In genomic region chr11:88345949-88346348, GRCh38 we compare ENCODE assay signal across 22 cellular contexts. TPM values are rescaled to one million over a fixed set of nuclear protein-coding genes. Genes with fewer than 3 reads are reported as not detected.
DNase-seq lines count a peak whose midpoint lies in the region; ATAC-seq and TF ChIP-seq lines count a peak whose summit lies in the region.
"Had no signal": no experiment of that assay in that cellular context is flagged by ENCODE, and none has a peak within 500 bp of the region (broad histone marks: within the 10 kb centered on the region; RNA-seq: fewer than 3 reads in every experiment).

No MANE protein-coding gene starts in this region.

- H3K27me3 ChIP-seq in breast epithelium (no peaks in the 10 kb centered on the region), KMS-11 (ENCODE audit: insufficient read depth, low read depth) (no peaks in the 10 kb centered on the region), foreskin keratinocyte (no peaks in the 10 kb centered on the region)

- peak overlapping the region; percentile 42; the same call in 1 of the 2 replicates for H3K4me2 ChIP-seq in KMS-11

- H4K20me1 ChIP-seq in KMS-11 (ENCODE audit: insufficient read depth), result no peaks in the 10 kb centered on the region

- H3K9me3 ChIP-seq in breast epithelium, result no peaks in the 10 kb centered on the region

- no peak overlapping the region for H3K4me3 Mint-ChIP-seq in MCF 10A (ENCODE audit: unreplicated experiment)
- H3K4me3 Mint-ChIP-seq: T-helper 1 cell treated with Interleukin-12 subunit alpha and Interleukin-12 subunit beta and Interleukin-4 antibody, amounts not matched to agents 30 μg/mL and 1 μg/mL, for 36 hours had no signal

- TF ChIP-seq CTCF in MCF 10A (IDR thresholded peaks at IDR 0.05; ENCODE audit: unreplicated experiment) (no peak), breast epithelium (IDR thresholded peaks at IDR 0.05) (no peak), KMS-11 (conservative IDR thresholded peaks at IDR 0.05; ENCODE audit: low read depth, low read length) (no peak), foreskin keratinocyte (conservative IDR thresholded peaks at IDR 0.05) (no peak)

- CTCF ChIA-PET in MCF 10A (lab: Yijun Ruan, JAX), result interaction anchor here (0.8 kb wide), 1 partner anchor 76 kb away, joined by 3 read pairs; no protein-coding TSS in a partner anchor

- no peaks in the 10 kb centered on the region for H3K4me1 ChIP-seq in breast epithelium
- peaks cover 17% of the 10 kb centered on the region for H3K4me1 ChIP-seq in KMS-11 (ENCODE audit: low read depth, poor library complexity, severe bottlenecking)
- H3K4me1 ChIP-seq in foreskin keratinocyte, result peaks cover 5% of the 10 kb centered on the region

- H3K36me3 Mint-ChIP-seq in MCF 10A (ENCODE audit: insufficient read depth, unreplicated experiment), result no peaks in the 10 kb centered on the region

- no peak for DNase-seq in MCF 10A (ENCODE audit: unreplicated experiment)
- no peak for DNase-seq in breast epithelium (ENCODE audit: low spot score in 2 of 2)
- DNase-seq in foreskin keratinocyte, result no peak
- DNase-seq in kidney glomerular epithelial cell (lab: John Stamatoyannopoulos, UW), result no peak
- no peak for DNase-seq in SHP77 treated with DMSO at 0.1 percent for 48 hours (lab: John Stamatoyannopoulos, UW)
- DNase-seq in HUDEP-2 (lab: John Stamatoyannopoulos, UW; ENCODE audit: unreplicated experiment in 76 of 76), result no peak
- DNase-seq: 8988T; C1 segment of cervical spinal cord; Calu3; GOT3; MM.1S; NCI-H1092 treated with DMSO at 0.1 percent for 48 hours; NCI-H1436 treated with DMSO at 0.1 percent for 48 hours; NCI-H2029; NCI-H510A treated with DMSO at 0.1 percent for 48 hours; NCI-H748 treated with DMSO at 0.1 percent for 48 hours; NK-92 treated with Interleukin-12 subunit alpha and Interleukin-12 subunit beta, amount 100 ng/mL, for 24 hours had no signal

- H3K27ac Mint-ChIP-seq in MCF 10A (ENCODE audit: low read depth, unreplicated experiment), result peak overlapping the region; percentile 51
- H3K27ac Mint-ChIP-seq: T-helper 1 cell treated with Interleukin-12 subunit alpha and Interleukin-12 subunit beta and Interleukin-4 antibody, amounts not matched to agents 30 μg/mL and 1 μg/mL, for 36 hours had no signal

- H3K36me3 ChIP-seq in breast epithelium (no peaks in the 10 kb centered on the region), KMS-11 (ENCODE audit: insufficient read depth) (no peaks in the 10 kb centered on the region)

- H3K27me3 Mint-ChIP-seq in MCF 10A (ENCODE audit: insufficient read depth, unreplicated experiment), result no peaks in the 10 kb centered on the region
- H3K27me3 Mint-ChIP-seq: CD8-positive, alpha-beta memory T cell had no signal

- no TSS peak for BruUV-seq in MCF 10A (replicated peaks; lab: Mats Ljungman, UMichigan)

- no peaks in the 10 kb centered on the region for H3K79me2 ChIP-seq in KMS-11 (ENCODE audit: insufficient read depth, low read depth)

- H3K4me1 Mint-ChIP-seq in MCF 10A (ENCODE audit: insufficient read depth, unreplicated experiment), result peaks cover 18% of the 10 kb centered on the region

- intact Hi-C loops in MCF 10A (cut with micrococcal nuclease) (no loop called here), breast epithelium (cut with DNase I; ENCODE audit: low total_unique reads) (no loop called here)

- ATAC-seq in foreskin keratinocyte (peak; percentile 29), HG03460 (IDR thresholded peaks at IDR 0.05; ENCODE audit: unreplicated experiment) (no peak)
- ATAC-seq: Panc1 had no signal

- POLR2A ChIA-PET in MCF 10A (lab: Yijun Ruan, JAX), result interaction anchor here (0.7 to 2.9 kb wide), 7 partner anchors 9 to 192 kb away, joined by 3 to 29 read pairs (median 4); partner anchors contain the start of genes CTSC and RAB38

- H3K4me3 ChIP-seq in breast epithelium (no peak overlapping the region), KMS-11 (IDR thresholded peaks at IDR 0.05; ENCODE audit: insufficient read depth, low read depth, low read length) (no peak overlapping the region)

- TF ChIP-seq POLR2A in breast epithelium (IDR thresholded peaks at IDR 0.05), result no peak

- H3K9ac ChIP-seq in KMS-11, result no peak overlapping the region

- no peaks in the 10 kb centered on the region for H3K9me3 Mint-ChIP-seq in MCF 10A (ENCODE audit: unreplicated experiment)
- H3K9me3 Mint-ChIP-seq: CD8-positive, alpha-beta memory T cell; T-helper 1 cell treated with Interleukin-12 subunit alpha and Interleukin-12 subunit beta and Interleukin-4 antibody, amounts not matched to agents 30 μg/mL and 1 μg/mL, for 36 hours had no signal

- H3K27ac ChIP-seq in breast epithelium (no peak overlapping the region), KMS-11 (no peak overlapping the region), foreskin keratinocyte (no peak overlapping the region)

- no peak overlapping the region for H2AFZ ChIP-seq in KMS-11 (ENCODE audit: low read depth)

RNA-seq across cellular contexts. Expression of gene CTSC, which starts 8.4 kb away (rescaled TPM):
- 79.1 and 103 TPM in 2 replicates for total RNA-seq in MCF 10A (2022)
- 100 to 1,000 TPM in 1 of 3 donors, 10 to 100 TPM in 2; 56.0 to 103 (median 64.1) TPM for total RNA-seq in breast epithelium
- 372 and 455 TPM in 2 replicates for total RNA-seq in foreskin keratinocyte
- polyA plus RNA-seq in foreskin keratinocyte, result 355 and 470 TPM in 2 replicates
